Comparison of ENCODE assay signal across 9 cellular contexts in genomic region chr10:99733366-99733765, GRCh38. TPM values are rescaled to one million over a fixed set of nuclear protein-coding genes. Genes with fewer than 3 reads are reported as not detected.
A peak's percentile ranks its signal among the peaks of the same experiment; 100 is the strongest.
DNase-seq lines count a peak whose midpoint lies in the region; ATAC-seq and TF ChIP-seq lines count a peak whose summit lies in the region.
"Had no signal": no experiment of that assay in that cellular context is flagged by ENCODE, and none has a peak within 500 bp of the region (broad histone marks: within the 10 kb centered on the region; RNA-seq: fewer than 3 reads in every experiment).

No MANE protein-coding gene starts in this region.

- H3K4me1 ChIP-seq in breast epithelium (peaks cover 0 to 5% of the 10 kb centered on the region in 2 donors), body of pancreas (peaks cover 20% of the 10 kb centered on the region)

- no peak overlapping the region for H3K27ac ChIP-seq in breast epithelium
- H3K27ac ChIP-seq in body of pancreas = peak overlapping the region in 1 of 4 donors; percentile 4

- peak; percentile 55 for DNase-seq in DMS79 (lab: John Stamatoyannopoulos, UW)
- no peak for DNase-seq in LNCaP clone FGC (ENCODE audit: low read depth)
- no peak for DNase-seq in breast epithelium (ENCODE audit: low spot score in 2 of 2)
- no peak for DNase-seq in nephron progenitor cell
- no peak for DNase-seq in NCI-H1694 treated with DMSO at 0.1 percent for 48 hours (lab: John Stamatoyannopoulos, UW)
- DNase-seq in kidney glomerular epithelial cell (lab: John Stamatoyannopoulos, UW) = no peak
- DNase-seq in body of pancreas = no peak
- DNase-seq: kidney had no signal

- no peaks in the 10 kb centered on the region for H3K27me3 ChIP-seq in breast epithelium
- H3K27me3 ChIP-seq in body of pancreas = no peaks in the 10 kb centered on the region

- 83 to 85% methylated on average over 8 of the region's 8 CpGs for WGBS in body of pancreas, 2 donors

- peaks cover 21% of the 10 kb centered on the region for H3K4me1 Mint-ChIP-seq in nephron progenitor cell

- no peak for TF ChIP-seq CTCF in LNCaP clone FGC (IDR thresholded peaks at IDR 0.05; ENCODE audit: control insufficient read depth, extremely low read depth, insufficient read depth)
- no peak for TF ChIP-seq CTCF in breast epithelium (IDR thresholded peaks at IDR 0.05)
- TF ChIP-seq CTCF in nephron progenitor cell (IDR thresholded peaks at IDR 0.05) = no peak
- no peak for TF ChIP-seq CTCF in body of pancreas (IDR thresholded peaks at IDR 0.05)

- H3K36me3 ChIP-seq in breast epithelium (no peaks in the 10 kb centered on the region), body of pancreas (replicated peaks in 1 of 2; ENCODE audit: insufficient read depth in 1 of 2, low read depth in 2 of 2) (peaks cover 0 to 2% of the 10 kb centered on the region in 2 donors)

- TF ChIP-seq POLR2A in breast epithelium (IDR thresholded peaks at IDR 0.05) = no peak
- no peak for TF ChIP-seq POLR2A in body of pancreas (IDR thresholded peaks at IDR 0.05)

- intact Hi-C loops in breast epithelium (cut with DNase I; ENCODE audit: low total_unique reads) (no loop called here), body of pancreas (cut with DNase I) (no loop called here)

- peak overlapping the region; percentile 81 for H3K4me3 Mint-ChIP-seq in nephron progenitor cell

- no peaks in the 10 kb centered on the region for H3K9me3 Mint-ChIP-seq in nephron progenitor cell

- peaks cover 4% of the 10 kb centered on the region for H3K27me3 Mint-ChIP-seq in nephron progenitor cell (ENCODE audit: low read depth, poor library complexity)

- peaks cover 36% of the 10 kb centered on the region for H3K36me3 Mint-ChIP-seq in nephron progenitor cell (ENCODE audit: low read depth)

- H3K4me3 ChIP-seq in LNCaP clone FGC (ENCODE audit: low read depth, low read length) (peak overlapping the region; percentile 81), breast epithelium (peak overlapping the region; percentile 65 to 96 (median 87)), body of pancreas (no peak overlapping the region)

- ATAC-seq in GM21390 (IDR thresholded peaks at IDR 0.05; ENCODE audit: unreplicated experiment) = no peak
- ATAC-seq in body of pancreas = no peak

- H3K9me3 ChIP-seq in breast epithelium (no peaks in the 10 kb centered on the region), body of pancreas (no peaks in the 10 kb centered on the region)

- no peak overlapping the region for H3K27ac Mint-ChIP-seq in nephron progenitor cell

RNA-seq across cellular contexts. Expression of gene CUTC, which starts 1.3 kb away (rescaled TPM):
- total RNA-seq in breast epithelium (10 to 100 TPM; 23.4 to 81.0 (median 33.4) TPM), body of pancreas (10 to 100 TPM in 1 of 2 donors, 1 to 10 TPM in 1; 8.6 to 14.8 TPM)

RNA-seq across cellular contexts. Expression of gene COX15, which starts 1.4 kb away (rescaled TPM):
- 10 to 100 TPM; 28.2 to 38.3 (median 32.2) TPM for total RNA-seq in breast epithelium
- total RNA-seq in body of pancreas = 10 to 100 TPM in 1 of 2 donors, 1 to 10 TPM in 1; 9.6 to 17.9 TPM

RNA-seq across cellular contexts. Expression of gene ABCC2, which starts 49.1 kb away (rescaled TPM):
- total RNA-seq in breast epithelium = 1 to 10 TPM; 2.0 to 3.1 (median 2.1) TPM
- 1 to 10 TPM; 1.3 to 4.3 TPM for total RNA-seq in body of pancreas

Comparison
In these comparisons a context has a peak if more than half of its experiments do, and no peak if none do; other contexts are left out.
1. H3K4me3 ChIP-seq: peak in LNCaP clone FGC (single experiment) and breast epithelium (3 of 3); none in body of pancreas (0 of 2).